In the genomic region with DNA sequence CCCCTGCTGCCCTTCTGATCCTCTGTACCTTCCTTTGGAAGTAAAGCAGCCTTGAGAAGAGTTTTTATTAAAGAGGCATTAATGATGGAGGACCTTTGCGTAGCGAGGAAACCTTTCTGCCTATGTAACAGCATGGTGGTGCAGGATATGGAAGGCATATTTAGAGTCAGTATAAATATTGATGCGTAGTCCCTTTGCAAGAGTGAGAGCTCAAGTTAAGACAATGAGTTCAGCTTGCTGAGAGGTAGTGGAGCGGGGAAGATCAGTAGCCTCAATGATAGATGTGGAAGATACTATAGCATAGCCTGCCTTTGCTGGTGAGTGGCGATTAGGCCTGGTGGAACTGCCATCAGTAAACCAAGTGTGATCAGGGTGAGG, we compare ENCODE assay signal across 1 cellular context.
TF ChIP-seq lines count a peak whose summit lies in the region.
"Not testable (repeated sequence)": the region's sequence is repeated elsewhere in the genome, so short reads cannot be mapped to it uniquely, and the experiment has no call there.

No MANE protein-coding gene starts in this region.

- CTCF ChIA-PET in HEK293 (lab: Yijun Ruan, JAX), result not testable (repeated sequence)

- H3K36me3 ChIP-seq in HEK293 (ENCODE audit: control insufficient read depth in 2 of 2, insufficient read depth in 1 of 2, low read length in 2 of 2), result not testable (repeated sequence)

- H3K4me3 ChIP-seq in HEK293 (ENCODE audit: low read depth, low read length), result not testable (repeated sequence)

- not testable (repeated sequence) for H3K9me3 ChIP-seq in HEK293 (ENCODE audit: control insufficient read depth, insufficient read depth, low read depth, low read length)

- not testable (repeated sequence) for H3K27ac ChIP-seq in HEK293 (ENCODE audit: extremely low read depth, low read depth, low read length)

- not testable (repeated sequence) for H3K4me1 ChIP-seq in HEK293 (ENCODE audit: control insufficient read depth, insufficient read depth, low read length)

- POLR2A ChIA-PET in HEK293 (lab: Yijun Ruan, JAX), result interaction anchor here (2.3 kb wide), 1 partner anchor 8 kb away, joined by 15 read pairs; a partner anchor contains a TSS

- TF ChIP-seq CTCF in HEK293 (tag by site-specific recombination; IDR thresholded peaks at IDR 0.05), result not testable (repeated sequence)

TF ChIP-seq in HEK293, 187 proteins besides CTCF, POLR2A, EP300 and RAD21:
- TF ChIP-seq ZNF600 (tag by site-specific recombination; IDR thresholded peaks at IDR 0.05), result peak; percentile 69
